In the genomic region with DNA sequence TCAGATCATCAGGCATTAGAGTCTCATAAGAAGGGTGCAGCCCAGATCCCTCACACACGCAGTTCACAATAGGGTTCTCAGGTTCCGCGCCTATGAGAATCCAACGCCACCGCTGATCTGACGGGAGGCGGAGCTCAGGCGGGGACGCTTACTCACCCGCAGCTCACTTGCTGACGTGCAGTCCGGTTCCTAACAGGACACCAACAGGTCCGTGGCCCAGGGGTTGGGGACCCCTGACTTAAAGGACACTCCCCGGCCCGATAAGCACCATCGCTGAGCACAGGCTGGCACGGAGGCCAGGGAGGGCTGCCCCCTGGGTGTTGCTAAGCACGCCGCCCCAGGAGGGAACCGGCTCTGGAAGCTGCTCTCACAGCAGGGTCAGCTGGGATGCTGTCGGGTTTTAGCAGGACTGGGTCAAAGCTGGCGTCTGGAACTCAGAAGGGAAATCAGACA, we compare ENCODE assay signal across 8 cellular contexts. TPM values are rescaled to one million over a fixed set of nuclear protein-coding genes. Genes with fewer than 3 reads are reported as not detected.
A peak's percentile ranks its signal among the peaks of the same experiment; 100 is the strongest.
DNase-seq lines count a peak whose midpoint lies in the region; ATAC-seq, FAIRE-seq and TF ChIP-seq lines count a peak whose summit lies in the region.

No MANE protein-coding gene starts in this region.

- no peaks in the 10 kb centered on the region for H3K36me3 Mint-ChIP-seq in activated CD4-positive, alpha-beta memory T cell treated with anti-CD3 and anti-CD28 coated beads for 36 hours

- POLR2A ChIA-PET in activated CD4-positive, alpha-beta memory T cell treated with anti-CD3 and anti-CD28 coated beads for 36 hours (lab: Charles Lee) = no interaction called here

- H3K27ac ChIP-seq in pancreas = peak overlapping the region; percentile 93 to 98 (median 97)

- DNase-seq in NCI-H2227 (lab: John Stamatoyannopoulos, UW; ENCODE audit: unreplicated experiment) = peak; percentile 48
- DNase-seq in NCI-H2227 treated with DMSO at 0.1 percent for 48 hours (lab: John Stamatoyannopoulos, UW) = no peak
- DNase-seq in activated CD4-positive, alpha-beta memory T cell treated with anti-CD3 and anti-CD28 coated beads for 36 hours = peak; percentile 59
- DNase-seq in fibroblast of peridontal ligament (ENCODE audit: extremely low read depth) = peak; percentile 39
- peak in 5 of 6 donors; percentile 67 to 89 (median 77) for DNase-seq in pancreas
- DNase-seq in NCI-H2171 (lab: John Stamatoyannopoulos, UW) = no peak
- no peak for DNase-seq in GM13977 (ENCODE audit: low spot score)
- no peak for DNase-seq in activated CD4-positive, CD25-positive, alpha-beta regulatory T cell (lab: John Stamatoyannopoulos, UW)

- no peaks in the 10 kb centered on the region for H3K27me3 ChIP-seq in pancreas

- peaks cover 19 to 22% (median 20%) of the 10 kb centered on the region in 3 donors for H3K4me1 ChIP-seq in pancreas

- H3K4me3 ChIP-seq in pancreas = peak overlapping the region in 2 of 4 donors; percentile 21

- in situ Hi-C loops in GM13977 (cut with MboI; ENCODE audit: low pct_unique_long_range_greater_than_20kb, low sequenced_read_pairs, unreplicated experiment) = no loop called here

- intact Hi-C loops in activated CD4-positive, alpha-beta memory T cell treated with anti-CD3 and anti-CD28 coated beads for 36 hours (cut with micrococcal nuclease) = no loop called here
- intact Hi-C loops in pancreas (cut with DNase I) = no loop called here

- peaks cover 17% of the 10 kb centered on the region for H3K4me1 Mint-ChIP-seq in activated CD4-positive, alpha-beta memory T cell treated with anti-CD3 and anti-CD28 coated beads for 36 hours (ENCODE audit: low read depth)

- no peaks in the 10 kb centered on the region for H3K36me3 ChIP-seq in pancreas

- H3K4me3 Mint-ChIP-seq in activated CD4-positive, alpha-beta memory T cell treated with anti-CD3 and anti-CD28 coated beads for 36 hours = peak overlapping the region; percentile 29

- peak; percentile 41 to 72 (median 68) for ATAC-seq in pancreas

- 58% methylated on average over 22 of the region's 22 CpGs for WGBS in pancreas, 2 donors

- CTCF ChIA-PET in activated CD4-positive, alpha-beta memory T cell treated with anti-CD3 and anti-CD28 coated beads for 36 hours (lab: Charles Lee) = interaction anchor here (1.1 to 1.5 kb wide), 2 partner anchors 20 to 73 kb away, joined by 3 to 4 read pairs; no protein-coding TSS in a partner anchor

- TF ChIP-seq CTCF in pancreas (IDR thresholded peaks at IDR 0.05) = no peak
- no peak for TF ChIP-seq CTCF in GM13977 (IDR thresholded peaks at IDR 0.05; ENCODE audit: extremely low read depth, insufficient read depth, missing control alignments)

- no peak for FAIRE-seq in pancreas (lab: Jason Lieb, UNC)

- H3K27ac Mint-ChIP-seq in activated CD4-positive, alpha-beta memory T cell treated with anti-CD3 and anti-CD28 coated beads for 36 hours = no peak overlapping the region

- H3K9me3 ChIP-seq in pancreas = no peaks in the 10 kb centered on the region

- H3K27me3 Mint-ChIP-seq in activated CD4-positive, alpha-beta memory T cell treated with anti-CD3 and anti-CD28 coated beads for 36 hours = peaks cover 43% of the 10 kb centered on the region

- no peaks in the 10 kb centered on the region for H3K9me3 Mint-ChIP-seq in activated CD4-positive, alpha-beta memory T cell treated with anti-CD3 and anti-CD28 coated beads for 36 hours

RNA-seq across cellular contexts. Expression of gene BAHCC1, which starts 30.1 kb away (rescaled TPM):
- total RNA-seq in activated CD4-positive, alpha-beta memory T cell treated with anti-CD3 and anti-CD28 coated beads for 36 hours = under 1 TPM in 1 of 2 experiments, not detected in 1; 0.10 TPM
- 10 to 100 TPM in 2 of 6 donors, 1 to 10 TPM in 4; 8.0 to 11.5 (median 9.6) TPM for total RNA-seq in pancreas
- 10 to 100 TPM; 11.4 to 24.1 TPM for polyA plus RNA-seq in pancreas

Comparison
In these comparisons a context has a peak if more than half of its experiments do, and no peak if none do; other contexts are left out.
1. DNase-seq: peak in NCI-H2227 (single experiment), activated CD4-positive, alpha-beta memory T cell treated with anti-CD3 and anti-CD28 coated beads for 36 hours (single experiment), fibroblast of peridontal ligament (single experiment) and pancreas (5 of 6); none in NCI-H2227 treated with DMSO at 0.1 percent for 48 hours (single experiment), NCI-H2171 (single experiment), GM13977 (single experiment) and activated CD4-positive, CD25-positive, alpha-beta regulatory T cell (0 of 4).
2. RNA of gene BAHCC1, which starts 30.1 kb away (total RNA-seq): 8.0 to 11.5 TPM in pancreas; 0.10 TPM in activated CD4-positive, alpha-beta memory T cell treated with anti-CD3 and anti-CD28 coated beads for 36 hours; every median in the first group is over 4 times any median in the second.